22 cellular contexts compared by ENCODE assay signal in genomic region chr11:24078056-24078455, GRCh38.
"Had no signal": no experiment of that assay in that cellular context is flagged by ENCODE, and none has a peak within 500 bp of the region (broad histone marks: within the 10 kb centered on the region; RNA-seq: fewer than 3 reads in every experiment).

No MANE protein-coding gene starts in this region.

- H3K27ac ChIP-seq: Peyer's patch, RWPE1, SJSA1 had no signal

- ATAC-seq: activated CD8-positive, alpha-beta memory T cell treated with anti-CD3 and anti-CD28 coated beads, Interleukin-2, amount 10 ng/mL, durations not matched to agents 7 days and 5 days; activated naive CD4-positive, alpha-beta T cell treated with anti-CD3 and anti-CD28 coated beads, Interleukin-2, amount 50 U/mL, for 72 hours; activated naive CD8-positive, alpha-beta T cell treated with anti-CD3 and anti-CD28 coated beads, Interleukin-2, amount 50 U/mL, for 24 hours; SK-N-SH treated with all-trans-retinoic acid at 6 μM for 48 hours had no signal

- H3K4me3 ChIP-seq: Peyer's patch, SJSA1 had no signal

- DNase-seq: activated B cell treated with CpG ODN at 0.5 μM for 24 hours; activated CD4-positive, alpha-beta T cell treated with anti-CD3 and anti-CD28 coated beads for 1 hour; activated CD4-positive, alpha-beta T cell treated with anti-CD3 and anti-CD28 coated beads, Interleukin-2, amount 10 ng/mL, durations not matched to agents 24 days and 14 days; activated CD4-positive, alpha-beta T cell treated with anti-CD3 and anti-CD28 coated beads, Interleukin-2, amount 50 U/mL, for 48 hours; activated CD8-positive, alpha-beta memory T cell treated with anti-CD3 and anti-CD28 coated beads, Interleukin-2, amount 10 ng/mL, durations not matched to agents 7 days and 5 days; activated effector memory CD4-positive, alpha-beta T cell treated with anti-CD3 and anti-CD28 coated beads, Interleukin-2, amount 50 U/mL, for 16 hours; activated naive CD4-positive, alpha-beta T cell treated with Interleukin-2 at 50 U/mL for 16 hours; activated naive CD8-positive, alpha-beta T cell treated with anti-CD3 and anti-CD28 coated beads, Interleukin-2, amount 50 U/mL, for 24 hours; activated T-cell treated with anti-CD3 and anti-CD28 coated beads, Interleukin-2, amount 50 U/mL, for 24 hours; amygdala; NCI-H1092; NCI-H1417; NCI-H1930; NCI-H2171 treated with DMSO at 0.1 percent for 48 hours; NCI-H345; NCI-H510A treated with DMSO at 0.1 percent for 48 hours; Peyer's patch; SHP77 had no signal
